In the genomic region with DNA sequence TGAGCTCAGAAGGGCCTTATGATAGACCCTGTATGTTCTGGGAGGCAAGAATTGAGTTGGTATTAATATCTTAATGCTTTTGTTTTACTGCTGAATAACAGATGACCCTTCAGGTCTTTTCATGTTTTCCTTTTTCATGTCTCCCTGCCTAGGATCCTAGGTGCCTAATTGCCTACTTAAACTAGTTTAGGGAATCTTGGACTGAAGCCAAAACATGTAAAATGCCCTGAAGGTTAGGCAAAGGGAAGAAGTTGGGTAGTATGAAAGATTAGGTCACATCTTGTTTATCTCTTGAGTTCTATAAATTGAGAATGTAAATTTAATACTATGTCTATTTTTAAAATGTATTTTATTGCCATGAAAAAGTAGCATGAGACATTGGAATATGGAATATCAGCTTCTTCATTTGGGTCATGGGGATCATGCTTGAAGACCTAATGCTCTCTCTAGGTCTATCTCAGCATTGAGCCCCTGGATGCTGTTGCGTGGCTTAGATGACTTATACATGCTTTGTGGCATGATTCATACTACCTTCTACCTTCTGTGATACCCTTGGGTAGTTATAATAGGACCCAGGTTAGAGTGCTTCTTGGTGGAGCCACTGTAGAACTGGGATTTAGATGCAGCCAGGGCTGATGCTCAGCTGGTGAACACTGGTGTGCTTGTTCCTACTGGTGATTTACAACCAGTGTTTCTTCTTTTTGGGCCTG, we compare ENCODE assay signal across 17 cellular contexts. TPM values are rescaled to one million over a fixed set of nuclear protein-coding genes. Genes with fewer than 3 reads are reported as not detected.
DNase-seq lines count a peak whose midpoint lies in the region; ATAC-seq and TF ChIP-seq lines count a peak whose summit lies in the region.
"Had no signal": no experiment of that assay in that cellular context is flagged by ENCODE, and none has a peak within 500 bp of the region (broad histone marks: within the 10 kb centered on the region; RNA-seq: fewer than 3 reads in every experiment).

No MANE protein-coding gene starts in this region.

- BruUV-seq in IMR-90 (replicated peaks; lab: Mats Ljungman, UMichigan) (no TSS peak), mammary epithelial cell (replicated peaks; lab: Mats Ljungman, UMichigan) (no TSS peak)

- DNase-seq in NCI-H1105 treated with DMSO at 0.1 percent for 48 hours (lab: John Stamatoyannopoulos, UW) (peak; percentile 19), NCI-H1105 (lab: John Stamatoyannopoulos, UW) (no peak), IMR-90 (no peak), mammary epithelial cell (peak; percentile 39), trophoblast cell (peak; percentile 10 to 55), OCI-M2 (lab: John Stamatoyannopoulos, UW; ENCODE audit: unreplicated experiment) (no peak), NCI-H526 (lab: John Stamatoyannopoulos, UW) (no peak), amygdala (lab: John Stamatoyannopoulos, UW) (no peak)
- DNase-seq: activated gamma-delta T cell; Calu3; effector memory CD8-positive, alpha-beta T cell; heart right ventricle; NCI-H1694 treated with DMSO at 0.1 percent for 48 hours; nucleus accumbens; stomach had no signal

- CTCF ChIA-PET in IMR-90 (lab: Yijun Ruan, JAX) (interaction anchor here (0.5 kb wide), 1 partner anchor 113 kb away, joined by 3 read pairs; no protein-coding TSS in a partner anchor), mammary epithelial cell (lab: Charles Lee; ENCODE audit: low non-redundant PET) (interaction anchor here (0.6 kb wide), 1 partner anchor 197 kb away, joined by 4 read pairs; no protein-coding TSS in a partner anchor)

- peaks cover 9% of the 10 kb centered on the region for H3K9me1 ChIP-seq in IMR-90 (ENCODE audit: insufficient read depth, low read length)

- intact Hi-C loops in IMR-90 (cut with micrococcal nuclease): no loop called here
- intact Hi-C loops in mammary epithelial cell (cut with micrococcal nuclease): no loop called here

- no peak overlapping the region for H2BK20ac ChIP-seq in IMR-90 (ENCODE audit: low read depth, low read length)

- H4K20me1 ChIP-seq in IMR-90 (ENCODE audit: insufficient read depth, low read length) (peaks cover 15% of the 10 kb centered on the region; the same call in 1 of the 2 replicates), mammary epithelial cell (ENCODE audit: insufficient read depth, low read length) (peaks cover 3% of the 10 kb centered on the region)

- H2BK12ac ChIP-seq in trophoblast cell (ENCODE audit: low read length): no peak overlapping the region

- ATAC-seq in IMR-90 (ENCODE audit: low read depth): no peak; the same call in 1 of the 2 replicates
- ATAC-seq: effector memory CD8-positive, alpha-beta T cell; GM12878 had no signal

- no peak overlapping the region for H2AK9ac ChIP-seq in IMR-90 (replicated peaks; ENCODE audit: low read depth, low read length, poor library complexity)

- H3K56ac ChIP-seq in IMR-90 (ENCODE audit: extremely low read depth, insufficient read depth, low read length): no peak overlapping the region

- TF ChIP-seq CTCF in IMR-90 (conservative IDR thresholded peaks at IDR 0.05; ENCODE audit: low read depth, low read length) (no peak), mammary epithelial cell (conservative IDR thresholded peaks at IDR 0.05 in 1 of 2, IDR thresholded peaks at IDR 0.05 in 1 of 2; ENCODE audit: extremely low read depth in 1 of 2, insufficient read depth in 1 of 2, low read depth in 1 of 2, low read length in 2 of 2) (no peak)

- H2AFZ ChIP-seq in IMR-90 (replicated peaks; ENCODE audit: low read length, poor library complexity): no peak overlapping the region
- no peak overlapping the region for H2AFZ ChIP-seq in mammary epithelial cell (ENCODE audit: low read depth, low read length)
- H2AFZ ChIP-seq in trophoblast cell (ENCODE audit: insufficient read depth, low read length, poor library complexity): no peak overlapping the region

- H3K18ac ChIP-seq in IMR-90 (ENCODE audit: low read depth, low read length) (no peak overlapping the region), trophoblast cell (ENCODE audit: low read length) (no peak overlapping the region)

- H3K79me2 ChIP-seq in mammary epithelial cell (ENCODE audit: insufficient read depth, low read length) (peaks cover 72% of the 10 kb centered on the region), trophoblast cell (ENCODE audit: control insufficient read depth, insufficient read depth, low read length, poor library complexity) (no peaks in the 10 kb centered on the region)

- dilution Hi-C loops in IMR-90 (cut with HindIII; ENCODE audit: low sequenced_read_pairs, unreplicated experiment): no loop called here
- dilution Hi-C loops in mammary epithelial cell (cut with HindIII; ENCODE audit: low sequenced_read_pairs): loop anchor here (5.0 kb wide), 1 partner anchor 46 kb away; no protein-coding TSS in a partner anchor

- H3K27ac ChIP-seq in IMR-90 (ENCODE audit: insufficient read depth, low read length): no peak overlapping the region
- no peak overlapping the region for H3K27ac ChIP-seq in mammary epithelial cell (ENCODE audit: insufficient read depth, low read depth, low read length)
- H3K27ac ChIP-seq in trophoblast cell (ENCODE audit: low read depth, low read length): no peak overlapping the region
- H3K27ac ChIP-seq: heart right ventricle, stomach had no signal

- no peak overlapping the region for H4K91ac ChIP-seq in IMR-90 (ENCODE audit: insufficient read depth, low read depth, low read length)
- H4K91ac ChIP-seq in trophoblast cell (ENCODE audit: low read depth, low read length): no peak overlapping the region

- WGBS in IMR-90 (ENCODE audit: extremely low coverage in 2 of 2, insufficient read length in 1 of 2), 2 experiments: no CpG with 5 or more reads among the region's 1 CpG
- WGBS in mammary epithelial cell (ENCODE audit: low coverage, missing lambda C conversion rate): 62% methylated on average over 1 of the region's 1 CpG
- WGBS in trophoblast cell (ENCODE audit: extremely low coverage, insufficient coverage, insufficient read length): no CpG with 5 or more reads among the region's 1 CpG

- H3K36me3 ChIP-seq in IMR-90 (ENCODE audit: control insufficient read depth, insufficient read depth, low read length): peaks cover 4% of the 10 kb centered on the region
- H3K36me3 ChIP-seq in mammary epithelial cell (ENCODE audit: insufficient read depth, low read length): peaks cover 11% of the 10 kb centered on the region
- H3K36me3 ChIP-seq in trophoblast cell (ENCODE audit: control insufficient read depth in 1 of 2, insufficient read depth in 2 of 2, low read length in 2 of 2): no peaks in the 10 kb centered on the region

- H3K4me2 ChIP-seq in IMR-90 (ENCODE audit: low read depth, low read length) (no peak overlapping the region), mammary epithelial cell (ENCODE audit: insufficient read depth, low read depth, low read length) (no peak overlapping the region), trophoblast cell (ENCODE audit: low read length) (no peak overlapping the region)

- H3K4me3 ChIP-seq in IMR-90 (ENCODE audit: insufficient read depth, low read depth, low read length) (no peak overlapping the region), mammary epithelial cell (replicated peaks in 1 of 3; ENCODE audit: insufficient read depth in 1 of 3, low read depth in 2 of 3, low read length in 3 of 3) (no peak overlapping the region), trophoblast cell (ENCODE audit: low read depth, low read length) (no peak overlapping the region)
- H3K4me3 ChIP-seq: GM12878, heart right ventricle, lung, stomach had no signal

- H3K27me3 ChIP-seq in IMR-90 (ENCODE audit: control insufficient read depth, insufficient read depth, low read length) (no peaks in the 10 kb centered on the region), mammary epithelial cell (ENCODE audit: insufficient read depth, low read length) (no peaks in the 10 kb centered on the region), trophoblast cell (ENCODE audit: insufficient read depth, low read length) (no peaks in the 10 kb centered on the region)
- H3K27me3 ChIP-seq: heart right ventricle, stomach had no signal

- H3K79me1 ChIP-seq in IMR-90 (ENCODE audit: low read depth in 1 of 2, low read length in 2 of 2): peaks cover 19 to 57% of the 10 kb centered on the region in 2 experiments
- no peaks in the 10 kb centered on the region for H3K79me1 ChIP-seq in trophoblast cell (ENCODE audit: low read length)

- no peak overlapping the region for H2BK15ac ChIP-seq in IMR-90 (ENCODE audit: low read depth, low read length)

- H2AK5ac ChIP-seq in IMR-90 (ENCODE audit: low read depth, low read length) (no peak overlapping the region), trophoblast cell (ENCODE audit: low read length) (no peak overlapping the region)

- POLR2A ChIA-PET in IMR-90 (lab: Charles Lee; ENCODE audit: unreplicated experiment): no interaction called here

- H3K4ac ChIP-seq in IMR-90 (ENCODE audit: low read depth, low read length) (no peak overlapping the region), trophoblast cell (ENCODE audit: low read depth, low read length) (no peak overlapping the region)

- H2BK5ac ChIP-seq in IMR-90 (ENCODE audit: low read depth, low read length, poor library complexity, severe bottlenecking) (peak overlapping the region; percentile 5), trophoblast cell (ENCODE audit: low read depth, low read length, poor library complexity) (no peak overlapping the region)

- H3K23ac ChIP-seq in IMR-90 (ENCODE audit: low read depth, low read length) (no peak overlapping the region; the same call in 1 of the 2 replicates), trophoblast cell (ENCODE audit: low read length) (no peak overlapping the region)

- H4K5ac ChIP-seq in IMR-90 (ENCODE audit: low read depth, low read length): no peak overlapping the region

- H2BK120ac ChIP-seq in IMR-90 (ENCODE audit: low read depth, low read length) (no peak overlapping the region), trophoblast cell (ENCODE audit: insufficient read depth, low read length, poor library complexity) (no peak overlapping the region)

- no peak for TF ChIP-seq RAD21 in IMR-90 (IDR thresholded peaks at IDR 0.05; ENCODE audit: low read length)

- in situ Hi-C loops in IMR-90 (cut with MboI; ENCODE audit: low sequenced_read_pairs): no loop called here
- in situ Hi-C loops in mammary epithelial cell (cut with MboI; ENCODE audit: low sequenced_read_pairs in 2 of 2): no loop called here

- TF ChIP-seq POLR2A in IMR-90 (IDR thresholded peaks at IDR 0.05; ENCODE audit: low read depth, low read length): no peak

- H3K4me1 ChIP-seq in IMR-90 (ENCODE audit: control insufficient read depth, insufficient read depth, low read length): peaks cover 15% of the 10 kb centered on the region
- H3K4me1 ChIP-seq in mammary epithelial cell (ENCODE audit: insufficient read depth, low read length): peaks cover 9% of the 10 kb centered on the region
- no peaks in the 10 kb centered on the region for H3K4me1 ChIP-seq in trophoblast cell (ENCODE audit: control insufficient read depth in 1 of 2, insufficient read depth in 2 of 2, low read length in 2 of 2)

- no peak overlapping the region for H3K9ac ChIP-seq in IMR-90 (ENCODE audit: low read depth, low read length)
- no peak overlapping the region for H3K9ac ChIP-seq in mammary epithelial cell (ENCODE audit: insufficient read depth, low read length)
- H3K9ac ChIP-seq in trophoblast cell (ENCODE audit: low read length): no peak overlapping the region

- H4K8ac ChIP-seq in IMR-90 (ENCODE audit: low read depth in 2 of 2, low read length in 2 of 2) (no peak overlapping the region), trophoblast cell (ENCODE audit: low read depth, low read length) (no peak overlapping the region)

- H3K9me3 ChIP-seq in IMR-90 (ENCODE audit: control insufficient read depth, insufficient read depth, low read length): no peaks in the 10 kb centered on the region
- H3K9me3 ChIP-seq in mammary epithelial cell (replicated peaks; ENCODE audit: insufficient read depth, low read length): no peaks in the 10 kb centered on the region
- H3K9me3 ChIP-seq in trophoblast cell (ENCODE audit: insufficient read depth, low read depth, low read length): no peaks in the 10 kb centered on the region
- H3K9me3 ChIP-seq: heart right ventricle, stomach had no signal

- H3K14ac ChIP-seq in IMR-90 (replicated peaks; ENCODE audit: low read depth, low read length) (no peak overlapping the region; the same call in 1 of the 2 replicates), trophoblast cell (ENCODE audit: low read length) (no peak overlapping the region)

- H4K12ac ChIP-seq in trophoblast cell (ENCODE audit: low read depth, low read length): no peak overlapping the region

RNA-seq across cellular contexts. Expression of gene RBM6, which starts 26.4 kb away (rescaled TPM):
- total RNA-seq in IMR-90 (2012; rRNA removed) (38.5 and 40.8 TPM in 2 replicates), mammary epithelial cell (10 to 100 TPM; 39.8 to 60.9 TPM)
- polyA plus RNA-seq in IMR-90 (2012; rRNA removed) (51.1 and 64.6 TPM in 2 replicates), mammary epithelial cell (22.9 TPM)
- polyA plus RNA-seq in IMR-90 (2012; cell fraction: cytosol; rRNA removed): 9.1 and 24.1 TPM in 2 replicates
- polyA plus RNA-seq in IMR-90 (2012; cell fraction: nucleus; rRNA removed; ENCODE audit: low replicate concordance): 37.5 and 273 TPM in 2 replicates
- polyA minus RNA-seq in mammary epithelial cell: 91.8 TPM
- polyA plus RNA-seq in trophoblast cell (2013): 52.8 and 55.6 TPM in 2 replicates

RNA-seq across cellular contexts. Expression of gene MON1A, which starts 36.8 kb away (rescaled TPM):
- total RNA-seq in IMR-90 (2012; rRNA removed) (6.9 and 8.2 TPM in 2 replicates), mammary epithelial cell (10 to 100 TPM; 11.5 to 15.9 TPM)
- polyA plus RNA-seq in IMR-90 (2012; rRNA removed) (13.5 and 18.1 TPM in 2 replicates), mammary epithelial cell (17.6 TPM)
- polyA plus RNA-seq in IMR-90 (2012; cell fraction: cytosol; rRNA removed): 10.1 and 19.6 TPM in 2 replicates
- 11.1 and 25.3 TPM in 2 replicates for polyA plus RNA-seq in IMR-90 (2012; cell fraction: nucleus; rRNA removed; ENCODE audit: low replicate concordance)
- polyA minus RNA-seq in mammary epithelial cell: 11.0 TPM
- polyA plus RNA-seq in trophoblast cell (2013): 9.2 and 9.8 TPM in 2 replicates

Comparison
In these comparisons a context has a peak if more than half of its experiments do, and no peak if none do; other contexts are left out.
1. DNase-seq: peak in NCI-H1105 treated with DMSO at 0.1 percent for 48 hours (single experiment), mammary epithelial cell (single experiment) and trophoblast cell (2 of 2); none in NCI-H1105 (single experiment), IMR-90 (single experiment), OCI-M2 (single experiment), NCI-H526 (0 of 2) and amygdala (0 of 56).